In the genomic region with DNA sequence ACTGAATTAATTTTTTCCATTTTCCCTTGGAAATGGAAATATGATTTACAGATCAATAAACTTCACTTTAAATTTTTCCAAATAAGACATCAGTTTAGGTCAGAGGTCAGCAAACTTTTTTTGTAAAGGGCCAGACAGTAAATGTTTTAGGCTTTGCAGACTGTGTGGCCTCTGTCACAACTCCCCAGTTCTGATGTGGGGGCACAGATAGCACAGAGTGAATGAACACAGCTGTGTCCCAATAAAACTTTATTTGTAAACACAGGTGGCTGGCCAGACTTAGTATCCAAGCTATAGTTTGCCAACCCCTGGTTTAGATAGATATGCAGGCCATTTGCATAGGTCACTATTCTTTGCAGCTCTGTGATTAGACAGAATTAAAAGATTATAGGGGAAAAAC, we compare ENCODE assay signal across 17 cellular contexts. TPM values are rescaled to one million over a fixed set of nuclear protein-coding genes. Genes with fewer than 3 reads are reported as not detected.
DNase-seq lines count a peak whose midpoint lies in the region; ATAC-seq, FAIRE-seq and TF ChIP-seq lines count a peak whose summit lies in the region.
"Had no signal": no experiment of that assay in that cellular context is flagged by ENCODE, and none has a peak within 500 bp of the region (broad histone marks: within the 10 kb centered on the region; RNA-seq: fewer than 3 reads in every experiment).

No MANE protein-coding gene starts in this region.

- H3K9ac ChIP-seq in GM12878 (ENCODE audit: control insufficient read depth, insufficient read depth, low read length) (no peak overlapping the region), parathyroid adenoma (no peak overlapping the region)

- no peaks in the 10 kb centered on the region for H4K20me1 ChIP-seq in GM12878 (ENCODE audit: control insufficient read depth, insufficient read depth)

- no peak for TF ChIP-seq POLR2A in GM12878 (IDR thresholded peaks at IDR 0.05; ENCODE audit: low read depth, low read length)
- no peak for TF ChIP-seq POLR2A in uterus (IDR thresholded peaks at IDR 0.05)

- in situ Hi-C loops in GM12878 (cut with MboI), result no loop called here

- no peaks in the 10 kb centered on the region for H3K79me2 ChIP-seq in GM12878 (ENCODE audit: control insufficient read depth, insufficient read depth, low read length)
- H3K79me2 ChIP-seq in parathyroid adenoma, result no peaks in the 10 kb centered on the region

- no peaks in the 10 kb centered on the region for H3K4me1 ChIP-seq in GM12878 (ENCODE audit: control insufficient read depth, insufficient read depth, low read length)
- peaks cover under 1% of the 10 kb centered on the region for H3K4me1 ChIP-seq in parathyroid adenoma
- H3K4me1 ChIP-seq in uterus, result no peaks in the 10 kb centered on the region

- FAIRE-seq in GM12878 (lab: Jason Lieb, UNC), result no peak
- FAIRE-seq: G401.6 had no signal

- H3K9me3 ChIP-seq in GM12878 (replicated peaks; ENCODE audit: control insufficient read depth, insufficient read depth, low read length) (no peaks in the 10 kb centered on the region), parathyroid adenoma (ENCODE audit: control insufficient read depth, low read length) (no peaks in the 10 kb centered on the region), uterus (no peaks in the 10 kb centered on the region), MG63 (no peaks in the 10 kb centered on the region)
- H3K9me3 ChIP-seq: esophagus squamous epithelium had no signal

- no TSS peak for BruUV-seq in GM12878 (replicated peaks; lab: Mats Ljungman, UMichigan)

- SMC1A ChIA-PET in GM12878 (lab: Charles Lee; ENCODE audit: uncharacterized antibody, unreplicated experiment), result interaction anchor here (0.6 to 1.4 kb wide), 2 partner anchors 10 to 108 kb away, joined by 3 read pairs; no protein-coding TSS in a partner anchor

- DNase-seq in NCI-H146 (lab: John Stamatoyannopoulos, UW) (peak; percentile 19), NCI-H146 treated with DMSO at 0.1 percent for 48 hours (lab: John Stamatoyannopoulos, UW; ENCODE audit: unreplicated experiment) (no peak), GM12878 (ENCODE audit: low read depth, low spot score) (no peak), uterus (no peak), MG63 (no peak)
- DNase-seq: activated naive CD8-positive, alpha-beta T cell treated with anti-CD3 and anti-CD28 coated beads, Interleukin-2, amount 10 ng/mL, durations not matched to agents 7 days and 5 days; Calu3; esophagus squamous epithelium; posterior cingulate gyrus; stimulated activated CD4-positive, alpha-beta T cell treated with anti-CD3 and anti-CD28 coated beads, Interleukin-4, amount 100 ng/mL, for 4 hours; T-helper 9 cell had no signal

- TF ChIP-seq EP300 in Ishikawa (IDR thresholded peaks at IDR 0.05; ENCODE audit: borderline replicate concordance), result no peak
- no peak for TF ChIP-seq EP300 in GM12878 (IDR thresholded peaks at IDR 0.05; ENCODE audit: borderline replicate concordance in 1 of 2, control insufficient read depth in 1 of 2, low read depth in 2 of 2, low read length in 2 of 2)

- intact Hi-C loops in GM12878 (cut with micrococcal nuclease; ENCODE audit: unreplicated experiment) (no loop called here), uterus (cut with DNase I; ENCODE audit: low total_unique reads) (no loop called here)

- POLR2A ChIA-PET in GM12878 (lab: Charles Lee), result no interaction called here

- H3K27ac ChIP-seq in GM12878 (ENCODE audit: control insufficient read depth, insufficient read depth), result no peak overlapping the region
- peak overlapping the region; percentile 30 for H3K27ac ChIP-seq in parathyroid adenoma
- peak overlapping the region in 1 of 2 donors; percentile 7 for H3K27ac ChIP-seq in uterus
- H3K27ac ChIP-seq: SK-N-MC had no signal

- ATAC-seq in GM12878, result no peak
- no peak for ATAC-seq in HG02798 (IDR thresholded peaks at IDR 0.05; ENCODE audit: poor library complexity, unreplicated experiment)

- no peaks in the 10 kb centered on the region for H3K27me3 ChIP-seq in GM12878 (replicated peaks in 1 of 2; ENCODE audit: control insufficient read depth in 2 of 2, insufficient read depth in 2 of 2, low read length in 1 of 2)
- no peaks in the 10 kb centered on the region for H3K27me3 ChIP-seq in parathyroid adenoma (ENCODE audit: control insufficient read depth, insufficient read depth, low read length)
- H3K27me3 ChIP-seq in uterus, result no peaks in the 10 kb centered on the region
- H3K27me3 ChIP-seq in MG63, result no peaks in the 10 kb centered on the region
- H3K27me3 ChIP-seq: esophagus squamous epithelium had no signal

- TF ChIP-seq CTCF in GM12878 (IDR thresholded peaks at IDR 0.05 in 2 of 3, conservative IDR thresholded peaks at IDR 0.05 in 1 of 3; ENCODE audit: control insufficient read depth in 2 of 3, extremely low read depth in 1 of 3, insufficient read depth in 1 of 3, low read depth in 3 of 3, low read length in 3 of 3) (no peak), parathyroid adenoma (IDR thresholded peaks at IDR 0.05) (no peak), uterus (IDR thresholded peaks at IDR 0.05) (no peak)

- TF ChIP-seq RAD21 in Ishikawa (IDR thresholded peaks at IDR 0.05; ENCODE audit: low read depth) (no peak), GM12878 (IDR thresholded peaks at IDR 0.05; ENCODE audit: insufficient read depth, low read depth, low read length) (no peak)

- H3K4me2 ChIP-seq in GM12878 (ENCODE audit: control insufficient read depth, insufficient read depth), result no peak overlapping the region
- no peak overlapping the region for H3K4me2 ChIP-seq in parathyroid adenoma (ENCODE audit: low read length)

- H2AFZ ChIP-seq in GM12878 (ENCODE audit: control insufficient read depth, low read depth, low read length), result no peak overlapping the region
- H2AFZ ChIP-seq in parathyroid adenoma, result no peak overlapping the region

- no peak overlapping the region for H3K4me3 ChIP-seq in GM12878
- H3K4me3 ChIP-seq in parathyroid adenoma (ENCODE audit: low read depth, low read length), result no peak overlapping the region
- no peak overlapping the region for H3K4me3 ChIP-seq in uterus
- H3K4me3 ChIP-seq in MG63, result no peak overlapping the region
- H3K4me3 ChIP-seq: esophagus squamous epithelium, SK-N-MC, skin epidermis had no signal

- RAD21 ChIA-PET in GM12878 (lab: Charles Lee; ENCODE audit: unreplicated experiment), result no interaction called here

- CTCF ChIA-PET in GM12878 (lab: Yijun Ruan, JAX), result interaction anchor here (0.6 kb wide), 1 partner anchor 26 kb away, joined by 3 read pairs; no protein-coding TSS in a partner anchor

- H3K36me3 ChIP-seq in GM12878 (ENCODE audit: control insufficient read depth in 2 of 2, insufficient read depth in 2 of 2, low read length in 1 of 2) (no peaks in the 10 kb centered on the region), parathyroid adenoma (ENCODE audit: control insufficient read depth, insufficient read depth, low read length) (no peaks in the 10 kb centered on the region), uterus (no peaks in the 10 kb centered on the region), MG63 (peaks cover 15% of the 10 kb centered on the region)

TF ChIP-seq in Ishikawa, 13 proteins besides CTCF, POLR2A, EP300 and RAD21:
- TF ChIP-seq, protein P1, sequence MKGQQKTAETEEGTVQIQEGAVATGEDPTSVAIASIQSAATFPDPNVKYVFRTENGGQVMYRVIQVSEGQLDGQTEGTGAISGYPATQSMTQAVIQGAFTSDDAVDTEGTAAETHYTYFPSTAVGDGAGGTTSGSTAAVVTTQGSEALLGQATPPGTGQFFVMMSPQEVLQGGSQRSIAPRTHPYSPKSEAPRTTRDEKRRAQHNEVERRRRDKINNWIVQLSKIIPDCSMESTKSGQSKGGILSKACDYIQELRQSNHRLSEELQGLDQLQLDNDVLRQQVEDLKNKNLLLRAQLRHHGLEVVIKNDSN (IDR thresholded peaks at IDR 0.05), result no peak
- TF ChIP-seq, protein P2, sequence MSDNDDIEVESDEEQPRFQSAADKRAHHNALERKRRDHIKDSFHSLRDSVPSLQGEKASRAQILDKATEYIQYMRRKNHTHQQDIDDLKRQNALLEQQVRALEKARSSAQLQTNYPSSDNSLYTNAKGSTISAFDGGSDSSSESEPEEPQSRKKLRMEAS (IDR thresholded peaks at IDR 0.05), result 0 out of 2 replicates have a peak, but pooled peaks have one; percentile 18

RNA-seq across cellular contexts. Expression of a gene that starts 59.9 kb away (rescaled TPM):
- 27.5 and 28.7 TPM in 2 replicates for total RNA-seq in GM12878 (2013; cell fraction: nucleolus; rRNA removed)
- total RNA-seq in GM12878 (2014; rRNA removed) (6.8 and 7.0 TPM in 2 replicates), GM12878 (2014; rRNA removed; fragmentation: Illumina TruSeq; extraction: Trizol) (8.0 and 9.2 TPM in 2 replicates), GM12878 (2021) (7.0 and 7.9 TPM in 2 replicates), uterus (10 to 100 TPM in 1 of 4 donors, 1 to 10 TPM in 3; 5.6 to 10.3 (median 8.3) TPM)
- polyA plus RNA-seq in GM12878 (2011; ENCODE audit: low read depth), result 3.6 TPM
- polyA plus RNA-seq in GM12878 (2011; rRNA removed) (6.1 and 7.2 TPM in 2 replicates), GM12878 (2014; fragmentation: Illumina TruSeq; extraction: Trizol) (7.9 and 9.6 TPM in 2 replicates), GM12878 (2014; fragmentation: Nextera tagmentation; extraction: Ambion mirVana) (1 to 10 TPM; 5.8 to 7.4 TPM), GM12878 (2014; rRNA removed) (4.4 and 4.5 TPM in 2 replicates), GM12878 (2016; fragmentation: Nextera tagmentation; extraction: Ambion mirVana) (10 to 100 TPM; 10.3 to 12.7 TPM)
- 4.4 and 4.6 TPM in 2 replicates for polyA plus RNA-seq in GM12878 (2011; cell fraction: cytosol; rRNA removed)
- 6.8 and 8.4 TPM in 2 replicates for polyA plus RNA-seq in GM12878 (2011; cell fraction: nucleus; rRNA removed)
- 4.5 and 8.1 TPM in 2 replicates for polyA plus RNA-seq in GM12878 (2012)
- polyA minus RNA-seq in GM12878 (2011; rRNA and poly(A)+ RNA removed), result 8.6 and 10.5 TPM in 2 replicates
- polyA minus RNA-seq in GM12878 (2011; cell fraction: cytosol; rRNA and poly(A)+ RNA removed), result 3.6 and 3.9 TPM in 2 replicates
- 10.9 and 13.5 TPM in 2 replicates for polyA minus RNA-seq in GM12878 (2011; cell fraction: nucleus; rRNA and poly(A)+ RNA removed)
- total RNA-seq in MG63 (2014; rRNA removed; shearing (Covaris generic); ENCODE audit: low replicate concordance), result 8.3 and 12.8 TPM in 2 replicates
